In the genomic region with DNA sequence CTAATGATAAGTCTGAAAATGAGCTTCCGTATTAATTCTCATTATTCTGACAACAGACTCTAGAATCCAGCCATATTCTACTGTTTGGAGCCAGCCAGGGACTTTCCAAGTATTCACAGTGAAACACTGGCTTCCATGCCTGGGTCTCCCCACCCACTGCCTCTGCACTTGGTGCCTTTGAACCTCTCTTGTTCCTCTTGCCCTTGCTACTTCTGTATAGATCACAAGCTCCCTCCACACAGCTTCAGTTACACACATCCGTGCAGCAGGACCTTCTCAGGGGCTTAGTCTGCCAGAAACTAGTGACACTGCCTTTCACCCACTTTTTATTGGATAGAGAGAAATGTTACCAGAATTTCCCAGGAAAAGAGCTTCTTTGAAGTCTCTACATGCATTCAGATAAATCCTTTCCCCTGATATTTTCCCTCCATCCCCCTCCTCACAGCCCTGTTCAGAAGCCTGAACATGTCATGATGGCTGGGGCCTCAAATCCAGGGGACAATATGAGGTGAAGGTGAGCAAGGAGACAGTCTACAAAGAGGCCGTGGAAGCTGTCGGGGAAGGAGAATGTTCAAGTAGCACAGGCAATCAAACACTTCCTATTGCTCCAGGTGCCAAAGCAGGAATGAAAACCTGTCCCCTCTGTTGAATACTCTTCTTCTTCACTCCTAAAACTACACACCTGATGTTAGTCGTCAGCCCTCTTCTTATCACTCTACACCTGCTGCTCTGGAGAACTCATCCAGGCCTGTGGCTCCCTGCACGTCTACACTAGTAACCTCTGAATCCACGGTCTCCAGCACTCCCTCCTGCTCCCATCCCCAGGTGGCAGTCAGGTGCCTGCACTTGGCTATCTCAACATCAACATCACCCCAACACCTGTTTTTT, we compare ENCODE assay signal across 9 cellular contexts. TPM values are rescaled to one million over a fixed set of nuclear protein-coding genes. Genes with fewer than 3 reads are reported as not detected.
DNase-seq lines count a peak whose midpoint lies in the region; ATAC-seq, FAIRE-seq and TF ChIP-seq lines count a peak whose summit lies in the region.
"Had no signal": no experiment of that assay in that cellular context is flagged by ENCODE, and none has a peak within 500 bp of the region (broad histone marks: within the 10 kb centered on the region; RNA-seq: fewer than 3 reads in every experiment).

No MANE protein-coding gene starts in this region.

- 72 to 86% methylated on average over 4 to 7 of the region's 7 CpGs for WGBS in endodermal cell (ENCODE audit: insufficient coverage in 1 of 2, insufficient read length in 1 of 2), 2 experiments

- no peak overlapping the region for H3K27ac Mint-ChIP-seq in endodermal cell

- peak; percentile 100 for FAIRE-seq in GM12892 (lab: Jason Lieb, UNC)

- peaks cover 27% of the 10 kb centered on the region for H3K27me3 ChIP-seq in endodermal cell (ENCODE audit: control insufficient read depth, insufficient read depth, low read length, poor library complexity, severe bottlenecking)

- no peaks in the 10 kb centered on the region for H3K4me1 ChIP-seq in endodermal cell (ENCODE audit: control insufficient read depth, insufficient read depth, low read length)

- H3K4me3 ChIP-seq in Jurkat, Clone E6-1 (ENCODE audit: low read length): no peak overlapping the region
- H3K4me3 ChIP-seq in endodermal cell (ENCODE audit: low read length): no peak overlapping the region

- peaks cover 35% of the 10 kb centered on the region for H3K27me3 Mint-ChIP-seq in endodermal cell (ENCODE audit: insufficient read depth)

- H3K36me3 ChIP-seq in endodermal cell (ENCODE audit: control insufficient read depth, insufficient read depth, low read length): no peaks in the 10 kb centered on the region

- peak; percentile 92 for TF ChIP-seq POLR2A in GM12892 (IDR thresholded peaks at IDR 0.05; ENCODE audit: low read depth, low read length)

- no peaks in the 10 kb centered on the region for H3K36me3 Mint-ChIP-seq in endodermal cell (ENCODE audit: low read depth)

- DNase-seq in GM12892 (ENCODE audit: insufficient read length) (no peak), endodermal cell (no peak), renal cortical epithelial cell (ENCODE audit: low read depth) (peak; percentile 23), DMS53 treated with DMSO at 0.1 percent for 48 hours (lab: John Stamatoyannopoulos, UW; ENCODE audit: unreplicated experiment) (no peak)
- DNase-seq in Jurkat, Clone E6-1 (ENCODE audit: low read depth, low spot score): peak; percentile 15
- DNase-seq in stimulated activated CD8-positive, alpha-beta memory T cell treated with anti-CD3 and anti-CD28 coated beads, Interleukin-4, amount 100 ng/mL, for 48 hours: no peak
- DNase-seq in activated CD8-positive, alpha-beta memory T cell treated with anti-CD3 and anti-CD28 coated beads, Interleukin-2, amount 50 U/mL, for 48 hours: no peak

- H3K4me3 Mint-ChIP-seq in endodermal cell: no peak overlapping the region

- H3K9me3 ChIP-seq in endodermal cell (ENCODE audit: control insufficient read depth, low read length): peaks cover 3% of the 10 kb centered on the region

- ATAC-seq in GM21526 (IDR thresholded peaks at IDR 0.05; ENCODE audit: low FRiP score, unreplicated experiment): peak; percentile 64

- H3K27ac ChIP-seq in endodermal cell (ENCODE audit: low read depth, low read length): no peak overlapping the region
- H3K27ac ChIP-seq: epithelial cell of prostate had no signal

- H3K4me1 Mint-ChIP-seq in endodermal cell: no peaks in the 10 kb centered on the region

- no peak overlapping the region for H3K9ac ChIP-seq in endodermal cell (ENCODE audit: extremely low read depth, low read length, poor library complexity, severe bottlenecking)

- no peaks in the 10 kb centered on the region for H3K9me3 Mint-ChIP-seq in endodermal cell

- TF ChIP-seq CTCF in endodermal cell (conservative IDR thresholded peaks at IDR 0.05): peak; percentile 29

RNA-seq across cellular contexts. Expression of gene HLA-DOA, which starts 20.1 kb away (rescaled TPM):
- polyA plus RNA-seq in GM12892 (2012; ENCODE audit: missing spikeins): 84.4 TPM
- polyA plus RNA-seq in Jurkat, Clone E6-1 (2012; ENCODE audit: insufficient read depth, insufficient read length): 3.3 TPM
- total RNA-seq in endodermal cell (10 to 100 TPM; 10.6 to 11.1 TPM), renal cortical epithelial cell (0.55 and 1.6 TPM in 2 replicates)
- 2.3 TPM for polyA plus RNA-seq in endodermal cell (2013, experiment 1 of 2)
- polyA plus RNA-seq in endodermal cell (2013, experiment 2 of 2): 1.8 TPM

RNA-seq across cellular contexts. Expression of gene HLA-DPA1, which starts 43.9 kb away (rescaled TPM):
- polyA plus RNA-seq in GM12892 (2012; ENCODE audit: missing spikeins): 1,233 TPM
- polyA plus RNA-seq in Jurkat, Clone E6-1 (2012; ENCODE audit: insufficient read depth, insufficient read length): 1.3 TPM
- 1 to 10 TPM; 1.7 to 1.9 TPM for total RNA-seq in endodermal cell
- 1.0 TPM for polyA plus RNA-seq in endodermal cell (2013, experiment 1 of 2)
- polyA plus RNA-seq in endodermal cell (2013, experiment 2 of 2): 1.0 TPM
- 7.0 and 9.7 TPM in 2 replicates for total RNA-seq in renal cortical epithelial cell

RNA-seq across cellular contexts. Expression of gene HLA-DPB1, which starts 46.2 kb away (rescaled TPM):
- polyA plus RNA-seq in GM12892 (2012; ENCODE audit: missing spikeins): 455 TPM
- not detected for polyA plus RNA-seq in Jurkat, Clone E6-1 (2012; ENCODE audit: insufficient read depth, insufficient read length)
- total RNA-seq in endodermal cell: 10 to 100 TPM; 13.5 to 20.6 TPM
- 3.2 TPM for polyA plus RNA-seq in endodermal cell (2013, experiment 1 of 2)
- polyA plus RNA-seq in endodermal cell (2013, experiment 2 of 2): 1.9 TPM
- 12.2 and 25.7 TPM in 2 replicates for total RNA-seq in renal cortical epithelial cell

Comparison
In these comparisons a context has a peak if more than half of its experiments do, and no peak if none do; other contexts are left out.
1. DNase-seq: peak in Jurkat, Clone E6-1 (single experiment) and renal cortical epithelial cell (single experiment); none in GM12892 (single experiment), endodermal cell (single experiment), stimulated activated CD8-positive, alpha-beta memory T cell treated with anti-CD3 and anti-CD28 coated beads, Interleukin-4, amount 100 ng/mL, for 48 hours (single experiment), DMS53 treated with DMSO at 0.1 percent for 48 hours (single experiment) and activated CD8-positive, alpha-beta memory T cell treated with anti-CD3 and anti-CD28 coated beads, Interleukin-2, amount 50 U/mL, for 48 hours (single experiment).